In the genomic region with DNA sequence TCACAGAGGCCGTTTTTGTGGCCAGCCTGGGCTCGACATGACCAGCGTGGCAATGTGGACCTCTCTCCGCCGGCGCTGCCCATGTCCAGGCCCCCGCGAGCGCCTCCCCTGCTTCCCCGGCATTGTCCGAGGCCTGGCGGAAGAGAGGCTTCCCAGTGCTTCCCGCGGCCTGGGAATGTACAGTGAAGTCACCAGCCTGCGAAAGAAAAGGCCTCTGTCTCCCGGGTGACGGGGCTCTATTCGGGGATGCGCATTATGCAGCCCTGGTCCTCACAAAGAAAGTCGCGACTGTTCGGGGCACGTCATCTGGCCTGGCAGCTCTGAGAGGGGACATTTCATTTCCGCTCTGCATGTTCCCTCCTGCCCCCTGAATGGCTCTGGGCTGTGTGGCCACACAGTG, we compare ENCODE assay signal across 28 cellular contexts.
DNase-seq lines count a peak whose midpoint lies in the region; ATAC-seq, FAIRE-seq and TF ChIP-seq lines count a peak whose summit lies in the region.
"Had no signal": no experiment of that assay in that cellular context is flagged by ENCODE, and none has a peak within 500 bp of the region (broad histone marks: within the 10 kb centered on the region; RNA-seq: fewer than 3 reads in every experiment).

No MANE protein-coding gene starts in this region.

- FAIRE-seq in HTR-8/SVneo (lab: Jason Lieb, UNC): no peak
- FAIRE-seq: GM12892, K562, RCC 7860 had no signal

- H3K4me1 ChIP-seq in body of pancreas: no peaks in the 10 kb centered on the region
- H3K4me1 ChIP-seq: gastrocnemius medialis, lower lobe of right lung, parathyroid adenoma had no signal

- H3K4me1 Mint-ChIP-seq in neural crest cell: peaks cover 33% of the 10 kb centered on the region
- H3K4me1 Mint-ChIP-seq: activated B cell treated with CpG ODN at 0.5 μM for 24 hours, CD14-positive monocyte, immature natural killer cell had no signal

- H3K27me3 ChIP-seq in body of pancreas: no peaks in the 10 kb centered on the region

- H3K36me3 Mint-ChIP-seq in neural crest cell (ENCODE audit: low read depth): no peaks in the 10 kb centered on the region
- H3K36me3 Mint-ChIP-seq: CD14-positive monocyte, immature natural killer cell had no signal

- ATAC-seq in body of pancreas: no peak
- no peak for ATAC-seq in GM18858 (IDR thresholded peaks at IDR 0.05; ENCODE audit: unreplicated experiment)
- ATAC-seq in HG03460 (IDR thresholded peaks at IDR 0.05; ENCODE audit: unreplicated experiment): no peak
- ATAC-seq: activated CD8-positive, alpha-beta T cell treated with anti-CD3 and anti-CD28 coated beads for 36 hours; gastrocnemius medialis; K562; lower lobe of right lung had no signal

- 76 to 83% methylated on average over 5 to 24 of the region's 24 CpGs for WGBS in body of pancreas, 2 donors

- H3K4me3 Mint-ChIP-seq in neural crest cell: peak overlapping the region; percentile 56
- H3K4me3 Mint-ChIP-seq: activated B cell treated with CpG ODN at 0.5 μM for 24 hours; activated CD8-positive, alpha-beta T cell treated with anti-CD3 and anti-CD28 coated beads for 36 hours; activated T-cell treated with anti-CD3 and anti-CD28 coated beads, Interleukin-2, amount 50 U/mL, for 24 hours; CD14-positive monocyte; immature natural killer cell; T-helper 2 cell treated with Interferon-gamma antibody and Interleukin-4, amounts not matched to agents 5 μg/mL and 100 μg/mL, for 36 hours had no signal

- no peaks in the 10 kb centered on the region for H3K9me3 Mint-ChIP-seq in neural crest cell
- H3K9me3 Mint-ChIP-seq: activated B cell treated with CpG ODN at 0.5 μM for 24 hours; activated CD8-positive, alpha-beta T cell treated with anti-CD3 and anti-CD28 coated beads for 36 hours; activated T-cell treated with anti-CD3 and anti-CD28 coated beads, Interleukin-2, amount 50 U/mL, for 24 hours; immature natural killer cell; T-helper 2 cell treated with Interferon-gamma antibody and Interleukin-4, amounts not matched to agents 5 μg/mL and 100 μg/mL, for 36 hours had no signal

- no peaks in the 10 kb centered on the region for H3K9me3 ChIP-seq in body of pancreas
- H3K9me3 ChIP-seq: gastrocnemius medialis, lower lobe of right lung, SK-N-SH had no signal

- DNase-seq in C1 segment of cervical spinal cord (lab: John Stamatoyannopoulos, UW): peak in 13 of 14 donors; percentile 59 to 97 (median 85)
- DNase-seq in anterior cingulate cortex (lab: John Stamatoyannopoulos, UW): peak; percentile 39 to 95 (median 82)
- peak; percentile 95 for DNase-seq in globus pallidus (ENCODE audit: low spot score)
- DNase-seq in neural crest cell (ENCODE audit: low read depth, low spot score): peak; percentile 66
- DNase-seq in body of pancreas: no peak
- DNase-seq in HTR-8/SVneo (ENCODE audit: insufficient read length, low spot score): no peak
- DNase-seq: activated B cell treated with CpG ODN at 0.5 μM for 24 hours; activated CD8-positive, alpha-beta T cell treated with anti-CD3 and anti-CD28 coated beads for 36 hours; activated naive CD4-positive, alpha-beta T cell treated with anti-CD3 and anti-CD28 coated beads, Interleukin-2, amount 50 U/mL, for 16 hours; activated T-cell treated with anti-CD3 and anti-CD28 coated beads, Interleukin-2, amount 50 U/mL, for 24 hours; dermis blood vessel endothelial cell; DMS153; gastrocnemius medialis; immature natural killer cell; lower lobe of right lung; NCI-H187; NCI-H345; SK-N-SH; stimulated activated CD4-positive, alpha-beta T cell treated with anti-CD3 and anti-CD28 coated beads, Interleukin-4, amount 100 ng/mL, for 24 hours had no signal

- no peaks in the 10 kb centered on the region for H3K27me3 Mint-ChIP-seq in neural crest cell (ENCODE audit: low read depth)

- H3K4me3 ChIP-seq in body of pancreas: no peak overlapping the region
- H3K4me3 ChIP-seq: gastrocnemius medialis, K562, lower lobe of right lung, skin epidermis had no signal

- H3K36me3 ChIP-seq in body of pancreas (replicated peaks in 1 of 2; ENCODE audit: insufficient read depth in 1 of 2, low read depth in 2 of 2): no peaks in the 10 kb centered on the region
- H3K36me3 ChIP-seq: gastrocnemius medialis, lower lobe of right lung had no signal

- H3K27ac ChIP-seq in body of pancreas: no peak overlapping the region
- H3K27ac ChIP-seq: gastrocnemius medialis, lower lobe of right lung, parathyroid adenoma, skin epidermis had no signal

- no peak for TF ChIP-seq POLR2A in body of pancreas (IDR thresholded peaks at IDR 0.05)

- intact Hi-C loops in body of pancreas (cut with DNase I): no loop called here

- peak overlapping the region; percentile 100 for H3K27ac Mint-ChIP-seq in neural crest cell (ENCODE audit: unreplicated experiment)
- H3K27ac Mint-ChIP-seq: activated B cell treated with CpG ODN at 0.5 μM for 24 hours; activated CD8-positive, alpha-beta T cell treated with anti-CD3 and anti-CD28 coated beads for 36 hours; activated T-cell treated with anti-CD3 and anti-CD28 coated beads, Interleukin-2, amount 50 U/mL, for 24 hours; CD14-positive monocyte; immature natural killer cell; T-helper 2 cell treated with Interferon-gamma antibody and Interleukin-4, amounts not matched to agents 5 μg/mL and 100 μg/mL, for 36 hours had no signal

- TF ChIP-seq CTCF in neural crest cell (conservative IDR thresholded peaks at IDR 0.05) (no peak), body of pancreas (IDR thresholded peaks at IDR 0.05) (no peak)

Comparison
In these comparisons a context has a peak if more than half of its experiments do, and no peak if none do; other contexts are left out.
1. DNase-seq: peak in C1 segment of cervical spinal cord (13 of 14), anterior cingulate cortex (58 of 58), globus pallidus (single experiment) and neural crest cell (single experiment); none in body of pancreas (0 of 4) and HTR-8/SVneo (single experiment).